8 cellular contexts compared by ENCODE assay signal in genomic region chr1:152188673-152189591, GRCh38. TPM values are rescaled to one million over a fixed set of nuclear protein-coding genes. Genes with fewer than 3 reads are reported as not detected.
DNase-seq lines count a peak whose midpoint lies in the region; ATAC-seq, FAIRE-seq and TF ChIP-seq lines count a peak whose summit lies in the region.

No MANE protein-coding gene starts in this region.

- H3K56ac ChIP-seq in H1 (replicated peaks; ENCODE audit: insufficient read length, low read depth, low read length) = no peak overlapping the region

- no peak overlapping the region for H3K4ac ChIP-seq in H1 (replicated peaks; ENCODE audit: insufficient read length, low read depth, low read length)

- TF ChIP-seq CTCF in H1 (IDR thresholded peaks at IDR 0.05; ENCODE audit: control extremely low read depth in 1 of 3, insufficient read depth in 1 of 3, low read depth in 1 of 3, low read length in 3 of 3) = peak; percentile 54 to 83 (median 72)

- no peaks in the 10 kb centered on the region for H3K79me1 ChIP-seq in H1 (ENCODE audit: low read depth, low read length)

- peak; percentile 42 for DNase-seq in NCI-H524 treated with DMSO at 0.1 percent for 48 hours (lab: John Stamatoyannopoulos, UW)
- peak; percentile 53 to 75 for DNase-seq in activated CD8-positive, alpha-beta memory T cell treated with anti-CD3 and anti-CD28 coated beads for 1 hour (ENCODE audit: extremely low read depth in 1 of 2, low read depth in 1 of 2)
- DNase-seq in H1 (ENCODE audit: low read depth in 1 of 2, low spot score in 2 of 2) = peak in 1 of 2 experiments; percentile 78
- peak; percentile 66 for DNase-seq in stimulated activated CD8-positive, alpha-beta memory T cell treated with anti-CD3 and anti-CD28 coated beads, Interleukin-4, amount 100 ng/mL, for 24 hours (ENCODE audit: low read depth)
- no peak for DNase-seq in NCI-H2107 (lab: John Stamatoyannopoulos, UW)

- H4K5ac ChIP-seq in H1 (ENCODE audit: insufficient read length, low read depth, low read length) = no peak overlapping the region

- CTCF ChIA-PET in H1 (lab: Charles Lee; ENCODE audit: partially characterized antibody) = interaction anchor here (0.7 to 1.1 kb wide), 5 partner anchors 9 to 270 kb away, joined by 3 to 6 read pairs (median 3); no protein-coding TSS in a partner anchor

- no peak overlapping the region for H2BK12ac ChIP-seq in H1 (ENCODE audit: low read depth, low read length)

- no peak overlapping the region for H3K23ac ChIP-seq in H1 (ENCODE audit: insufficient read length)

- no peak overlapping the region for H3K9ac ChIP-seq in H1 (replicated peaks in 1 of 4; ENCODE audit: extremely low read depth in 1 of 4, low read depth in 3 of 4, low read length in 3 of 4)
- H3K9ac ChIP-seq in mucosa of rectum (ENCODE audit: low read depth in 1 of 2, low read length in 2 of 2) = peak overlapping the region; percentile 33 to 36

- no peaks in the 10 kb centered on the region for H4K20me1 ChIP-seq in H1 (replicated peaks in 1 of 2; ENCODE audit: control insufficient read depth in 1 of 2, insufficient read depth in 2 of 2, low read length in 2 of 2)

- no peak overlapping the region for H2BK120ac ChIP-seq in H1 (replicated peaks; ENCODE audit: low read depth, low read length)

- WGBS in H1 (ENCODE audit: extremely low coverage in 1 of 2, insufficient coverage in 1 of 2, insufficient read length in 1 of 2, insufficient replicate concordance in 2 of 2, low coverage in 1 of 2, low lambda C conversion rate in 2 of 2, missing lambda C conversion rate in 1 of 2), 2 experiments = 81% methylated on average over 52 of the region's 62 CpGs; no CpG with 5 or more reads in 1 of the 2 experiments

- no peak overlapping the region for H4K91ac ChIP-seq in H1 (replicated peaks; ENCODE audit: insufficient read length, low read length)

- no peak overlapping the region for H3K4me2 ChIP-seq in H1 (ENCODE audit: insufficient read depth in 1 of 2, low read depth in 2 of 2, low read length in 2 of 2)

- H2AFZ ChIP-seq in ACC112 (ENCODE audit: low read length, unreplicated experiment) (peak overlapping the region; percentile 91), H1 (ENCODE audit: low read length) (no peak overlapping the region)

- H4K8ac ChIP-seq in H1 (ENCODE audit: extremely low read depth, insufficient read depth, low read length) = peak overlapping the region; percentile 36; the same call in 1 of the 2 replicates

- no peak for TF ChIP-seq POLR2A in H1 (IDR thresholded peaks at IDR 0.05; ENCODE audit: control extremely low read depth in 1 of 2, low read depth in 2 of 2, low read length in 2 of 2)

- FAIRE-seq in H1 (lab: Jason Lieb, UNC) = no peak

- TF ChIP-seq RAD21 in H1 (IDR thresholded peaks at IDR 0.05 in 1 of 2, conservative IDR thresholded peaks at IDR 0.05 in 1 of 2; ENCODE audit: low read depth in 2 of 2, low read length in 2 of 2) = peak; percentile 34 to 35; a peak in 3 of 4 replicates

- peaks cover 13 to 41% of the 10 kb centered on the region in 2 experiments for H3K9me3 ChIP-seq in H1 (ENCODE audit: insufficient read depth in 2 of 2, low read depth in 1 of 2, low read length in 1 of 2)
- no peaks in the 10 kb centered on the region for H3K9me3 ChIP-seq in mucosa of rectum (ENCODE audit: control insufficient read depth in 2 of 2, low read length in 2 of 2)

- H2BK15ac ChIP-seq in H1 (ENCODE audit: low read length) = no peak overlapping the region

- H3K23me2 ChIP-seq in H1 (ENCODE audit: low read depth, low read length) = peaks cover 2% of the 10 kb centered on the region; the same call in 1 of the 2 replicates

- H3K4me3 ChIP-seq in ACC112 (ENCODE audit: low read depth, low read length) = peak overlapping the region; percentile 81
- no peak overlapping the region for H3K4me3 ChIP-seq in H1 (ENCODE audit: extremely low read depth in 1 of 4, insufficient read depth in 2 of 4, low read depth in 3 of 4, low read length in 4 of 4)
- H3K4me3 ChIP-seq in mucosa of rectum (ENCODE audit: low read length in 2 of 2) = peak overlapping the region; percentile 20 to 70

- no peak overlapping the region for H2BK5ac ChIP-seq in H1 (ENCODE audit: low read depth, low read length)

- POLR2A ChIA-PET in H1 (lab: Charles Lee; ENCODE audit: partially characterized antibody) = no interaction called here

- H3K79me2 ChIP-seq in ACC112 (ENCODE audit: control insufficient read depth, insufficient read depth, low read length, unreplicated experiment) = no peaks in the 10 kb centered on the region
- no peaks in the 10 kb centered on the region for H3K79me2 ChIP-seq in H1 (ENCODE audit: control insufficient read depth in 1 of 2, insufficient read depth in 2 of 2, low read length in 2 of 2)

- no peak for TF ChIP-seq EP300 in H1 (IDR thresholded peaks at IDR 0.05; ENCODE audit: borderline replicate concordance in 1 of 2, low read depth in 2 of 2, low read length in 2 of 2)

- peak; percentile 74 for ATAC-seq in GM19351 (IDR thresholded peaks at IDR 0.05; ENCODE audit: unreplicated experiment)

- H2BK20ac ChIP-seq in H1 (ENCODE audit: low read length) = no peak overlapping the region

- H3K27ac ChIP-seq in ACC112 (ENCODE audit: low read depth, low read length) (0 out of 2 replicates have a peak overlapping the region, but pooled peaks have one; percentile 23), H1 (ENCODE audit: low read depth, low read length) (no peak overlapping the region), mucosa of rectum (ENCODE audit: low read depth in 2 of 2, low read length in 2 of 2) (peak overlapping the region in 1 of 2 donors; percentile 16)

- H3K4me1 ChIP-seq in ACC112 (ENCODE audit: control insufficient read depth, insufficient read depth, low read length, unreplicated experiment) (peaks cover 22% of the 10 kb centered on the region), H1 (replicated peaks in 1 of 4; ENCODE audit: control insufficient read depth in 3 of 4, insufficient read depth in 4 of 4, low read length in 3 of 4) (no peaks in the 10 kb centered on the region), mucosa of rectum (ENCODE audit: control insufficient read depth in 2 of 2, insufficient read depth in 2 of 2, low read length in 2 of 2) (no peaks in the 10 kb centered on the region)

- H3K36me3 ChIP-seq in ACC112 (ENCODE audit: insufficient read depth, low read length) (no peaks in the 10 kb centered on the region), H1 (ENCODE audit: control insufficient read depth in 2 of 4, insufficient read depth in 4 of 4, low read length in 3 of 4) (no peaks in the 10 kb centered on the region), mucosa of rectum (ENCODE audit: control insufficient read depth in 2 of 2, insufficient read depth in 2 of 2, low read length in 2 of 2) (no peaks in the 10 kb centered on the region)

- no peak overlapping the region for H3K18ac ChIP-seq in H1 (ENCODE audit: extremely low read depth, low read length)

- H2AK5ac ChIP-seq in H1 (ENCODE audit: low read depth, low read length) = no peak overlapping the region

- H3K27me3 ChIP-seq in ACC112 (ENCODE audit: insufficient read depth, low read length) = no peaks in the 10 kb centered on the region; the same call in 1 of the 2 replicates
- peaks cover 0 to 2% (median 0%) of the 10 kb centered on the region in 4 experiments; a peak in 1 of 7 replicates for H3K27me3 ChIP-seq in H1 (replicated peaks in 1 of 4; ENCODE audit: control insufficient read depth in 3 of 4, extremely low read depth in 1 of 4, insufficient read depth in 3 of 4, low read length in 3 of 4)
- H3K27me3 ChIP-seq in mucosa of rectum (ENCODE audit: control insufficient read depth in 2 of 2, insufficient read depth in 2 of 2, low read length in 2 of 2) = peaks cover 0 to 13% of the 10 kb centered on the region in 2 donors

- no peak overlapping the region for H3K14ac ChIP-seq in H1 (ENCODE audit: insufficient read length)

TF ChIP-seq in H1, 55 proteins besides CTCF, POLR2A, EP300 and RAD21 (continues in another document):
- TF ChIP-seq JUN (IDR thresholded peaks at IDR 0.05; ENCODE audit: low read depth, low read length) (no peak), BRCA1 (IDR thresholded peaks at IDR 0.05; ENCODE audit: low read depth, low read length) (no peak), CHD1 (IDR thresholded peaks at IDR 0.05; ENCODE audit: low read depth, low read length) (no peak), NRF1 (IDR thresholded peaks at IDR 0.05; ENCODE audit: low read depth, low read length) (no peak), SUZ12 (IDR thresholded peaks at IDR 0.05; ENCODE audit: low read length) (no peak), KDM1A (IDR thresholded peaks at IDR 0.05; ENCODE audit: borderline replicate concordance, low read length) (no peak), HDAC2 (IDR thresholded peaks at IDR 0.05; ENCODE audit: borderline replicate concordance in 1 of 2, low read depth in 2 of 2, low read length in 2 of 2) (no peak), CTBP2 (IDR thresholded peaks at IDR 0.05; ENCODE audit: borderline replicate concordance, insufficient read depth, insufficient read length, low read length) (no peak), RXRA (IDR thresholded peaks at IDR 0.05; ENCODE audit: insufficient read depth, low read depth, low read length) (no peak), RFX5 (IDR thresholded peaks at IDR 0.05; ENCODE audit: borderline replicate concordance, low read depth, low read length) (no peak), SP2 (IDR thresholded peaks at IDR 0.05; ENCODE audit: low read length) (no peak), TAF7 (optimal IDR thresholded peaks at IDR 0.05; ENCODE audit: borderline replicate concordance, low read depth, low read length) (no peak), TEAD4 (IDR thresholded peaks at IDR 0.05; ENCODE audit: low read depth, low read length) (no peak)

RNA-seq across cellular contexts. Expression of gene RPTN, which starts 29.9 kb away (rescaled TPM):
- total RNA-seq in H1 (2021; fragmentation: NEBNext Ultra II Directional; extraction: Animal tissue kit (Norgen Biotek cat#: 25700)) = not detected in 2 replicates
- polyA plus RNA-seq in H1 (2011; rRNA removed) = not detected in 2 replicates
- not detected for polyA plus RNA-seq in H1 (2011; cell fraction: cytosol; rRNA removed)
- not detected for polyA plus RNA-seq in H1 (2011; cell fraction: nucleus; rRNA removed)
- polyA plus RNA-seq in H1 (2012, experiment 1 of 2) = not detected in 4 replicates
- not detected for polyA plus RNA-seq in H1 (2012, experiment 2 of 2)
- polyA plus RNA-seq in H1 (2013, experiment 1 of 2) = not detected
- polyA plus RNA-seq in H1 (2013, experiment 2 of 2) = not detected
- not detected in 2 replicates for polyA minus RNA-seq in H1 (2011; rRNA and poly(A)+ RNA removed)
- not detected for polyA minus RNA-seq in H1 (2011; cell fraction: cytosol; rRNA and poly(A)+ RNA removed)
- not detected for polyA minus RNA-seq in H1 (2011; cell fraction: nucleus; rRNA and poly(A)+ RNA removed)

RNA-seq across cellular contexts. Expression of gene HRNR, which starts 35.1 kb away (rescaled TPM):
- not detected in 2 replicates for total RNA-seq in H1 (2021; fragmentation: NEBNext Ultra II Directional; extraction: Animal tissue kit (Norgen Biotek cat#: 25700))
- polyA plus RNA-seq in H1 (2011; rRNA removed) = not detected in 2 replicates
- not detected for polyA plus RNA-seq in H1 (2011; cell fraction: cytosol; rRNA removed)
- polyA plus RNA-seq in H1 (2011; cell fraction: nucleus; rRNA removed) = not detected
- polyA plus RNA-seq in H1 (2012, experiment 1 of 2) = not detected in 4 replicates
- not detected for polyA plus RNA-seq in H1 (2012, experiment 2 of 2)
- not detected for polyA plus RNA-seq in H1 (2013, experiment 1 of 2)
- not detected for polyA plus RNA-seq in H1 (2013, experiment 2 of 2)
- polyA minus RNA-seq in H1 (2011; rRNA and poly(A)+ RNA removed) = 0.03 TPM in 1 of 2 replicates, not detected in the other
- not detected for polyA minus RNA-seq in H1 (2011; cell fraction: cytosol; rRNA and poly(A)+ RNA removed)
- not detected for polyA minus RNA-seq in H1 (2011; cell fraction: nucleus; rRNA and poly(A)+ RNA removed)

Comparison
In these comparisons a context has a peak if more than half of its experiments do, and no peak if none do; other contexts are left out.
1. H3K4me3 ChIP-seq: peak in ACC112 (single experiment) and mucosa of rectum (2 of 2); none in H1 (0 of 4).
2. H3K9ac ChIP-seq: peak in mucosa of rectum (2 of 2); none in H1 (0 of 4).